In the genomic region with DNA sequence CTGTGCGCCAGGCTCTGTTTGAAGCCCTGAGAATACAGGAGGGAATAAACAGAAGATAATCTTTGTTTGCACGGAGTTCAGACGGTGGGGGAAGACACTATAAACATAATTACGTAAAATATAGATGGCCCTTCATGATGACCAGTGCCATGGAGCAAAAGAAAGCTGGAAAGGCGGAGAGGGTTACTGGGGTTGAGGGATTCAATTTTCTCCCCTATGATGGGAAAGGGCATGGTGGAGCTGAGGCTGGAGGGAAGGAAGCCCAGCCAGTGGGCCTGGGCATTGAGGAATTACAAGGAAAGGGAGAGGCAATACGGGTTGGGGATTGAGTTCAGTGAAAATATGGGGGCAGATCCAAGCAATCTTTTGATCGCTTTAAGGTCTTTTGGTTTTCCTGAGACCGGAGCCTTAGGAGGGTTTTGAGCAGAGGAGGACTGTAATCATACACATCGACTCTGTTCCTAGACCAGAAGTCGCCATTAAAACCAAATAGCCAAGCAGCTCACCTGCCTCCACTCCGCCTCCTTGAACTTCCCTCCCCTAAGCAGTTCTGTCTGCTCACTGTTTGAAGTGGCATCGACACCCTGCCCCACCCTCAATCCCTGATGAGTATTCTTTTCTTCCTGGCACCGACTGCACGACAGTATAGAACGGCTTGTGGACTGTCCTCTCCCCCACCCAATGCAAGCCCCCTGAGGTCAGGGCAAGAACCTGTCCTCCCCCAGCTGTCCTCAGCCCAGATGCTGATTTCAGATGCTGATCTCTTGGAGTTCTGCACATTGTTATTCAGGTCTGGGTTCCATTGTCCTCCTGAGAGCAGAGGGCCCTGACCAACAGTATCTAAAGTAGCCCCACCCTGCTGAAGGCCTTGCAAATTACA, we compare ENCODE assay signal across 9 cellular contexts. TPM values are rescaled to one million over a fixed set of nuclear protein-coding genes. Genes with fewer than 3 reads are reported as not detected.
A peak's percentile ranks its signal among the peaks of the same experiment; 100 is the strongest.
DNase-seq lines count a peak whose midpoint lies in the region; ATAC-seq and TF ChIP-seq lines count a peak whose summit lies in the region.
"Had no signal": no experiment of that assay in that cellular context is flagged by ENCODE, and none has a peak within 500 bp of the region (broad histone marks: within the 10 kb centered on the region; RNA-seq: fewer than 3 reads in every experiment).

No MANE protein-coding gene starts in this region.

- H3K9ac ChIP-seq in BLaER1 (peak overlapping the region; percentile 96), IMR-90 (ENCODE audit: low read depth, low read length) (no peak overlapping the region), mammary epithelial cell (ENCODE audit: insufficient read depth, low read length) (no peak overlapping the region)

- H2AK5ac ChIP-seq in IMR-90 (ENCODE audit: low read depth, low read length) = no peak overlapping the region; the same call in none of the 2 replicates

- 0 out of 2 replicates have a peak overlapping the region, but pooled peaks have one; percentile 30 for H3K4ac ChIP-seq in IMR-90 (ENCODE audit: low read depth, low read length)

- in situ Hi-C loops in IMR-90 (cut with MboI; ENCODE audit: low sequenced_read_pairs) = no loop called here
- in situ Hi-C loops in mammary epithelial cell (cut with MboI; ENCODE audit: low sequenced_read_pairs in 2 of 2) = no loop called here

- peak overlapping the region; percentile 16; the same call in 1 of the 2 replicates for H3K23ac ChIP-seq in IMR-90 (ENCODE audit: low read depth, low read length)

- CTCF ChIA-PET in IMR-90 (lab: Yijun Ruan, JAX) (interaction anchor here (1.0 kb wide), 1 partner anchor 18 kb away, joined by 3 read pairs; no protein-coding TSS in a partner anchor), mammary epithelial cell (lab: Charles Lee; ENCODE audit: low non-redundant PET) (no interaction called here)

- POLR2A ChIA-PET in IMR-90 (lab: Charles Lee; ENCODE audit: unreplicated experiment) = no interaction called here

- DNase-seq in IMR-90 = no peak
- no peak for DNase-seq in mammary epithelial cell
- no peak for DNase-seq in naive B cell
- DNase-seq in kidney tubule cell (ENCODE audit: low spot score) = no peak
- DNase-seq: occipital lobe had no signal

- TF ChIP-seq RAD21 in IMR-90 (IDR thresholded peaks at IDR 0.05; ENCODE audit: low read length) = no peak

- H3K27ac ChIP-seq in BLaER1 = peak overlapping the region; percentile 96
- H3K27ac ChIP-seq in IMR-90 (ENCODE audit: insufficient read depth, low read length) = no peak overlapping the region
- no peak overlapping the region for H3K27ac ChIP-seq in mammary epithelial cell (ENCODE audit: insufficient read depth, low read depth, low read length)

- H3K18ac ChIP-seq in IMR-90 (ENCODE audit: low read depth, low read length) = no peak overlapping the region

- H2BK5ac ChIP-seq in IMR-90 (ENCODE audit: low read depth, low read length, poor library complexity, severe bottlenecking) = no peak overlapping the region

- H4K8ac ChIP-seq in IMR-90 (ENCODE audit: low read depth in 2 of 2, low read length in 2 of 2) = peak overlapping the region; percentile 54 to 85; a peak in 2 of 4 replicates

- H2AK9ac ChIP-seq in IMR-90 (replicated peaks; ENCODE audit: low read depth, low read length, poor library complexity) = peak overlapping the region; percentile 78

- no peaks in the 10 kb centered on the region for H3K27me3 Mint-ChIP-seq in naive B cell

- H3K27me3 ChIP-seq in BLaER1 = no peaks in the 10 kb centered on the region
- no peaks in the 10 kb centered on the region for H3K27me3 ChIP-seq in IMR-90 (ENCODE audit: control insufficient read depth, insufficient read depth, low read length)
- H3K27me3 ChIP-seq in mammary epithelial cell (ENCODE audit: insufficient read depth, low read length) = no peaks in the 10 kb centered on the region

- H3K9me1 ChIP-seq in IMR-90 (ENCODE audit: insufficient read depth, low read length) = peaks cover 15% of the 10 kb centered on the region

- BruUV-seq in IMR-90 (replicated peaks; lab: Mats Ljungman, UMichigan) (no TSS peak), mammary epithelial cell (replicated peaks; lab: Mats Ljungman, UMichigan) (no TSS peak)

- H3K27ac Mint-ChIP-seq in naive B cell = peak overlapping the region; percentile 42 to 95 (median 90)

- no peak overlapping the region for H2BK20ac ChIP-seq in IMR-90 (ENCODE audit: low read depth, low read length)

- peak overlapping the region; percentile 89 to 98 (median 95) for H3K4me3 Mint-ChIP-seq in naive B cell

- H3K4me3 ChIP-seq in BLaER1 = peak overlapping the region; percentile 91
- no peak overlapping the region for H3K4me3 ChIP-seq in IMR-90 (ENCODE audit: insufficient read depth, low read depth, low read length)
- no peak overlapping the region for H3K4me3 ChIP-seq in mammary epithelial cell (replicated peaks in 1 of 3; ENCODE audit: insufficient read depth in 1 of 3, low read depth in 2 of 3, low read length in 3 of 3)

- intact Hi-C loops in IMR-90 (cut with micrococcal nuclease) = no loop called here
- intact Hi-C loops in mammary epithelial cell (cut with micrococcal nuclease) = loop anchor here (2.0 to 5.0 kb wide), 2 partner anchors 38 to 100 kb away; a partner anchor contains a TSS

- H3K36me3 Mint-ChIP-seq in naive B cell = peaks cover 4 to 6% of the 10 kb centered on the region in 2 donors

- H3K9me3 Mint-ChIP-seq in naive B cell = no peaks in the 10 kb centered on the region

- H3K4me1 ChIP-seq in BLaER1 = peaks cover 77% of the 10 kb centered on the region
- H3K4me1 ChIP-seq in IMR-90 (ENCODE audit: control insufficient read depth, insufficient read depth, low read length) = peaks cover 5% of the 10 kb centered on the region; the same call in 1 of the 2 replicates
- H3K4me1 ChIP-seq in mammary epithelial cell (ENCODE audit: insufficient read depth, low read length) = peaks cover 20% of the 10 kb centered on the region

- H3K9me3 ChIP-seq in BLaER1 (no peaks in the 10 kb centered on the region), IMR-90 (ENCODE audit: control insufficient read depth, insufficient read depth, low read length) (no peaks in the 10 kb centered on the region), mammary epithelial cell (replicated peaks; ENCODE audit: insufficient read depth, low read length) (no peaks in the 10 kb centered on the region)

- no peak overlapping the region for H2BK120ac ChIP-seq in IMR-90 (ENCODE audit: low read depth, low read length)

- 82% methylated on average over 6 of the region's 15 CpGs; no CpG with 5 or more reads in 1 of the 2 experiments for WGBS in IMR-90 (ENCODE audit: extremely low coverage in 2 of 2, insufficient read length in 1 of 2), 2 experiments
- 95% methylated on average over 12 of the region's 15 CpGs for WGBS in mammary epithelial cell (ENCODE audit: low coverage, missing lambda C conversion rate)

- no peak overlapping the region for H3K56ac ChIP-seq in IMR-90 (ENCODE audit: extremely low read depth, insufficient read depth, low read length)

- H4K20me1 ChIP-seq in BLaER1 (peaks cover 55% of the 10 kb centered on the region), IMR-90 (ENCODE audit: insufficient read depth, low read length) (no peaks in the 10 kb centered on the region), mammary epithelial cell (ENCODE audit: insufficient read depth, low read length) (no peaks in the 10 kb centered on the region)

- ATAC-seq in IMR-90 (ENCODE audit: low read depth) (no peak), naive B cell (ENCODE audit: low read depth in 2 of 2) (no peak), GM18909 (IDR thresholded peaks at IDR 0.05; ENCODE audit: poor library complexity, unreplicated experiment) (no peak), GM19455 (IDR thresholded peaks at IDR 0.05; ENCODE audit: unreplicated experiment) (no peak)
- ATAC-seq in activated CD4-positive, CD25-positive, alpha-beta regulatory T cell treated with anti-CD3 and anti-CD28 coated beads, Interleukin-2, amount 50 U/mL, for 24 hours = no peak

- H3K4me2 ChIP-seq in BLaER1 = peak overlapping the region; percentile 98
- peak overlapping the region; percentile 65 for H3K4me2 ChIP-seq in IMR-90 (ENCODE audit: low read depth, low read length)
- H3K4me2 ChIP-seq in mammary epithelial cell (ENCODE audit: insufficient read depth, low read depth, low read length) = peak overlapping the region; percentile 60

- TF ChIP-seq POLR2A in IMR-90 (IDR thresholded peaks at IDR 0.05; ENCODE audit: low read depth, low read length) = no peak

- H3K79me1 ChIP-seq in IMR-90 (ENCODE audit: low read depth in 1 of 2, low read length in 2 of 2) = peaks cover 13 to 37% of the 10 kb centered on the region in 2 experiments

- dilution Hi-C loops in IMR-90 (cut with HindIII; ENCODE audit: low sequenced_read_pairs, unreplicated experiment) (no loop called here), mammary epithelial cell (cut with HindIII; ENCODE audit: low sequenced_read_pairs) (no loop called here)

- H3K79me2 ChIP-seq in mammary epithelial cell (ENCODE audit: insufficient read depth, low read length) = peaks cover 30% of the 10 kb centered on the region

- H3K14ac ChIP-seq in IMR-90 (replicated peaks; ENCODE audit: low read depth, low read length) = no peak overlapping the region

- H3K4me1 Mint-ChIP-seq in naive B cell = peaks cover 44 to 65% (median 60%) of the 10 kb centered on the region in 3 donors

- peak overlapping the region; percentile 0 for H4K5ac ChIP-seq in IMR-90 (ENCODE audit: low read depth, low read length)

- H2AFZ ChIP-seq in IMR-90 (replicated peaks; ENCODE audit: low read length, poor library complexity) (peak overlapping the region; percentile 91), mammary epithelial cell (ENCODE audit: low read depth, low read length) (peak overlapping the region; percentile 57)

- H3K36me3 ChIP-seq in BLaER1 (peaks cover 38% of the 10 kb centered on the region), IMR-90 (ENCODE audit: control insufficient read depth, insufficient read depth, low read length) (peaks cover 6% of the 10 kb centered on the region), mammary epithelial cell (ENCODE audit: insufficient read depth, low read length) (peaks cover 6% of the 10 kb centered on the region)

- TF ChIP-seq CTCF in IMR-90 (conservative IDR thresholded peaks at IDR 0.05; ENCODE audit: low read depth, low read length) = no peak
- TF ChIP-seq CTCF in mammary epithelial cell (conservative IDR thresholded peaks at IDR 0.05 in 1 of 2, IDR thresholded peaks at IDR 0.05 in 1 of 2; ENCODE audit: extremely low read depth in 1 of 2, insufficient read depth in 1 of 2, low read depth in 1 of 2, low read length in 2 of 2) = no peak

- H4K91ac ChIP-seq in IMR-90 (ENCODE audit: insufficient read depth, low read depth, low read length) = no peak overlapping the region

- no peak overlapping the region for H2BK15ac ChIP-seq in IMR-90 (ENCODE audit: low read depth, low read length)

RNA-seq across cellular contexts. Expression of a gene that starts 0.8 kb away (rescaled TPM):
- total RNA-seq in IMR-90 (2012; rRNA removed) (not detected in 2 replicates), mammary epithelial cell (under 1 TPM in 1 of 2 donors, not detected in 1; 0.66 TPM)
- polyA plus RNA-seq in IMR-90 (2012; rRNA removed) (0.10 and 0.11 TPM in 2 replicates), mammary epithelial cell (0.22 TPM), naive B cell (ENCODE audit: low read depth in 6 of 6) (10 to 100 TPM in 5 of 6 donors, 1 to 10 TPM in 1; 7.2 to 35.9 (median 13.7) TPM)
- 0.11 and 0.25 TPM in 2 replicates for polyA plus RNA-seq in IMR-90 (2012; cell fraction: cytosol; rRNA removed)
- polyA plus RNA-seq in IMR-90 (2012; cell fraction: nucleus; rRNA removed; ENCODE audit: low replicate concordance) = 0.58 and 1.5 TPM in 2 replicates
- 0.41 TPM for polyA minus RNA-seq in mammary epithelial cell
- total RNA-seq: occipital lobe had no signal

RNA-seq across cellular contexts. Expression of a gene that starts 2.0 kb away (rescaled TPM):
- 19.7 and 27.2 TPM in 2 replicates for total RNA-seq in IMR-90 (2012; rRNA removed)
- polyA plus RNA-seq in IMR-90 (2012; rRNA removed) = 52.8 and 53.0 TPM in 2 replicates
- polyA plus RNA-seq in IMR-90 (2012; cell fraction: cytosol; rRNA removed) = 56.1 and 64.0 TPM in 2 replicates
- polyA plus RNA-seq in IMR-90 (2012; cell fraction: nucleus; rRNA removed; ENCODE audit: low replicate concordance) = 18.8 and 44.2 TPM in 2 replicates
- total RNA-seq in mammary epithelial cell = 10 to 100 TPM in 1 of 2 donors, 1 to 10 TPM in 1; 9.5 to 18.6 TPM
- polyA plus RNA-seq in mammary epithelial cell = 41.3 TPM
- 4.1 TPM for polyA minus RNA-seq in mammary epithelial cell
- polyA plus RNA-seq in naive B cell (ENCODE audit: low read depth in 6 of 6) = 100 to 1,000 TPM in 4 of 6 donors, 10 to 100 TPM in 2; 86.8 to 138 (median 102) TPM

RNA-seq across cellular contexts. Expression of a gene that starts 15.9 kb away (rescaled TPM):
- total RNA-seq in IMR-90 (2012; rRNA removed) = 13.1 and 13.9 TPM in 2 replicates
- 18.5 and 20.8 TPM in 2 replicates for polyA plus RNA-seq in IMR-90 (2012; rRNA removed)
- 14.0 and 22.6 TPM in 2 replicates for polyA plus RNA-seq in IMR-90 (2012; cell fraction: cytosol; rRNA removed)
- 41.6 and 72.5 TPM in 2 replicates for polyA plus RNA-seq in IMR-90 (2012; cell fraction: nucleus; rRNA removed; ENCODE audit: low replicate concordance)
- 10 to 100 TPM; 32.9 to 48.0 TPM for total RNA-seq in mammary epithelial cell
- polyA plus RNA-seq in mammary epithelial cell = 15.2 TPM
- 15.8 TPM for polyA minus RNA-seq in mammary epithelial cell
- 1 to 10 TPM in 1 of 6 donors, under 1 TPM in 4, not detected in 1; 0.20 to 1.4 (median 0.32) TPM for polyA plus RNA-seq in naive B cell (ENCODE audit: low read depth in 6 of 6)

RNA-seq across cellular contexts. Expression of a gene that starts 38.2 kb away (rescaled TPM):
- total RNA-seq in IMR-90 (2012; rRNA removed) (19.9 and 20.6 TPM in 2 replicates), mammary epithelial cell (10 to 100 TPM; 19.5 to 69.5 TPM)
- polyA plus RNA-seq in IMR-90 (2012; rRNA removed) (31.7 and 34.9 TPM in 2 replicates), mammary epithelial cell (16.9 TPM), naive B cell (ENCODE audit: low read depth in 6 of 6) (10 to 100 TPM in 2 of 6 donors, 1 to 10 TPM in 4; 6.5 to 30.2 (median 9.7) TPM)
- 15.3 and 30.0 TPM in 2 replicates for polyA plus RNA-seq in IMR-90 (2012; cell fraction: cytosol; rRNA removed)
- 532 and 592 TPM in 2 replicates for polyA plus RNA-seq in IMR-90 (2012; cell fraction: nucleus; rRNA removed; ENCODE audit: low replicate concordance)
- 32.6 TPM for polyA minus RNA-seq in mammary epithelial cell
